ENCODE assay signal across 20 cellular contexts in genomic region chr6:20033697-20034407, GRCh38.
A peak's percentile ranks its signal among the peaks of the same experiment; 100 is the strongest.
DNase-seq lines count a peak whose midpoint lies in the region; FAIRE-seq and TF ChIP-seq lines count a peak whose summit lies in the region.
"Had no signal": no experiment of that assay in that cellular context is flagged by ENCODE, and none has a peak within 500 bp of the region (broad histone marks: within the 10 kb centered on the region; RNA-seq: fewer than 3 reads in every experiment).

No MANE protein-coding gene starts in this region.

- DNase-seq in NCI-H1417 (lab: John Stamatoyannopoulos, UW) (peak in 2 of 3 experiments; percentile 58 to 75), NCI-H1417 treated with DMSO at 0.1 percent for 48 hours (lab: John Stamatoyannopoulos, UW) (no peak), NCI-H2196 treated with DMSO at 0.1 percent for 48 hours (lab: John Stamatoyannopoulos, UW; ENCODE audit: unreplicated experiment) (peak; percentile 44), WERI-Rb-1 (no peak), progenitor cell of endocrine pancreas (ENCODE audit: low spot score, unreplicated experiment) (no peak), HTR-8/SVneo (ENCODE audit: insufficient read length, low spot score) (no peak), H4 (ENCODE audit: low spot score) (no peak)
- DNase-seq: BE2C; CD4-positive, CD25-positive, alpha-beta regulatory T cell; EL; H7; HFFc6; KG1; MV-4-11; NCI-H2171; NCI-H446 treated with DMSO at 0.1 percent for 48 hours; NCI-H82; T-helper 1 cell had no signal

- no peak overlapping the region for H3K4me3 ChIP-seq in WERI-Rb-1 (ENCODE audit: low read depth, low read length)
- H3K4me3 ChIP-seq: GM12878 had no signal

- H3K27me3 Mint-ChIP-seq in progenitor cell of endocrine pancreas, result peaks cover 16% of the 10 kb centered on the region

- H3K9me3 Mint-ChIP-seq in progenitor cell of endocrine pancreas (ENCODE audit: low read depth), result peaks cover 4% of the 10 kb centered on the region

- no peak for FAIRE-seq in HTR-8/SVneo (lab: Jason Lieb, UNC)
- FAIRE-seq: GM12878, HepG2 had no signal

- TF ChIP-seq CTCF in WERI-Rb-1 (IDR thresholded peaks at IDR 0.05; ENCODE audit: low read depth, low read length), result no peak
- TF ChIP-seq CTCF in progenitor cell of endocrine pancreas (IDR thresholded peaks at IDR 0.05; ENCODE audit: unreplicated experiment), result no peak

- peaks cover 5% of the 10 kb centered on the region for H3K9me3 ChIP-seq in WERI-Rb-1 (ENCODE audit: severe bottlenecking)
- H3K9me3 ChIP-seq: BE2C had no signal

- H3K36me3 ChIP-seq in WERI-Rb-1, result no peaks in the 10 kb centered on the region
- H3K36me3 ChIP-seq: BE2C had no signal

- no peaks in the 10 kb centered on the region for H3K27me3 ChIP-seq in WERI-Rb-1 (ENCODE audit: insufficient read depth, low read depth, severe bottlenecking)
- H3K27me3 ChIP-seq: BE2C had no signal

- peaks cover 23% of the 10 kb centered on the region for H3K4me1 Mint-ChIP-seq in progenitor cell of endocrine pancreas (ENCODE audit: low read depth)
- H3K4me1 Mint-ChIP-seq: CD4-positive, CD25-positive, alpha-beta regulatory T cell had no signal

- peaks cover 1% of the 10 kb centered on the region for H3K36me3 Mint-ChIP-seq in progenitor cell of endocrine pancreas (ENCODE audit: insufficient read depth)
- H3K36me3 Mint-ChIP-seq: CD4-positive, CD25-positive, alpha-beta regulatory T cell had no signal

- peak overlapping the region; percentile 38; the same call in 1 of the 2 replicates for H3K27ac ChIP-seq in WERI-Rb-1

- H3K27ac Mint-ChIP-seq in progenitor cell of endocrine pancreas, result peak overlapping the region; percentile 50
- H3K27ac Mint-ChIP-seq: CD4-positive, CD25-positive, alpha-beta regulatory T cell; HFFc6 had no signal

- H3K4me3 Mint-ChIP-seq in progenitor cell of endocrine pancreas (ENCODE audit: low read depth), result no peak overlapping the region
- H3K4me3 Mint-ChIP-seq: CD4-positive, CD25-positive, alpha-beta regulatory T cell; HFFc6 had no signal

Comparison
In these comparisons a context has a peak if more than half of its experiments do, and no peak if none do; other contexts are left out.
1. DNase-seq: peak in NCI-H1417 (2 of 3) and NCI-H2196 treated with DMSO at 0.1 percent for 48 hours (single experiment); none in NCI-H1417 treated with DMSO at 0.1 percent for 48 hours (single experiment), WERI-Rb-1 (single experiment), progenitor cell of endocrine pancreas (single experiment), HTR-8/SVneo (single experiment) and H4 (single experiment).